Comparison of ENCODE assay signal across 34 cellular contexts in genomic region chr1:8767006-8767405, GRCh38.
"Had no signal": no experiment of that assay in that cellular context is flagged by ENCODE, and none has a peak within 500 bp of the region (broad histone marks: within the 10 kb centered on the region; RNA-seq: fewer than 3 reads in every experiment).

No MANE protein-coding gene starts in this region.

- ATAC-seq: activated CD4-positive, alpha-beta T cell treated with anti-CD3 and anti-CD28 coated beads for 36 hours; activated CD4-positive, CD25-positive, alpha-beta regulatory T cell treated with anti-CD3 and anti-CD28 coated beads, Interleukin-2, amount 50 U/mL, for 24 hours; activated CD8-positive, alpha-beta memory T cell treated with anti-CD3 and anti-CD28 coated beads, Interleukin-2, amount 10 ng/mL, durations not matched to agents 7 days and 5 days; activated T-cell treated with anti-CD3 and anti-CD28 coated beads, Interleukin-2, amount 50 U/mL, for 72 hours; activated T-helper 17 cell treated with anti-CD3 and anti-CD28 coated beads, Interleukin-2, amount 50 U/mL, for 72 hours; Panc1; WTC11 had no signal

- H3K4me1 ChIP-seq: SJCRH30 had no signal

- H3K27me3 ChIP-seq: cardiac muscle cell, SJCRH30 had no signal

- H3K27ac ChIP-seq: cardiac muscle cell, SJCRH30, SK-N-MC had no signal

- H3K9me3 ChIP-seq: SJCRH30 had no signal

- DNase-seq: activated CD4-positive, alpha-beta memory T cell treated with anti-CD3 and anti-CD28 coated beads for 36 hours; activated CD4-positive, alpha-beta T cell treated with anti-CD3 and anti-CD28 coated beads for 36 hours; activated CD4-positive, alpha-beta T cell treated with anti-CD3 and anti-CD28 coated beads, Interleukin-2, amount 10 ng/mL, durations not matched to agents 7 days and 5 days; activated CD8-positive, alpha-beta memory T cell treated with anti-CD3 and anti-CD28 coated beads for 24 hours; activated CD8-positive, alpha-beta memory T cell treated with anti-CD3 and anti-CD28 coated beads, Interleukin-2, amount 10 ng/mL, durations not matched to agents 7 days and 5 days; activated CD8-positive, alpha-beta memory T cell treated with anti-CD3 and anti-CD28 coated beads, Interleukin-2, amount 50 U/mL, for 48 hours; activated effector memory CD4-positive, alpha-beta T cell treated with anti-CD3 and anti-CD28 coated beads, Interleukin-2, amount 50 U/mL, for 16 hours; activated naive CD4-positive, alpha-beta T cell; activated naive CD4-positive, alpha-beta T cell treated with anti-CD3 and anti-CD28 coated beads, Interleukin-2, amount 50 U/mL, for 16 hours; activated naive CD8-positive, alpha-beta T cell treated with anti-CD3 and anti-CD28 coated beads for 36 hours; activated T-cell treated with anti-CD3 and anti-CD28 coated beads, Interleukin-2, amount 50 U/mL, for 72 hours; amniotic stem cell; aorta; Karpas-422; NCI-H1105; NCI-H1417 treated with DMSO at 0.1 percent for 48 hours; NCI-H187 treated with DMSO at 0.1 percent for 48 hours; NCI-H2081; NCI-H2171 treated with DMSO at 0.1 percent for 48 hours; NCI-H226; NCI-H446 treated with DMSO at 0.1 percent for 48 hours; NCI-H524; NCI-H69; NCI-H82; SHP77; SJCRH30; T1000 had no signal

- H3K36me3 ChIP-seq: cardiac muscle cell had no signal

- FAIRE-seq: TTC549 had no signal

- H3K4me3 ChIP-seq: cardiac muscle cell, SJCRH30, SK-N-MC had no signal
